ENCODE assay signal across 20 cellular contexts in genomic region chr17:42475121-42475520, GRCh38. TPM values are rescaled to one million over a fixed set of nuclear protein-coding genes. Genes with fewer than 3 reads are reported as not detected.
A peak's percentile ranks its signal among the peaks of the same experiment; 100 is the strongest.
DNase-seq lines count a peak whose midpoint lies in the region; ATAC-seq and TF ChIP-seq lines count a peak whose summit lies in the region.
"Had no signal": no experiment of that assay in that cellular context is flagged by ENCODE, and none has a peak within 500 bp of the region (broad histone marks: within the 10 kb centered on the region; RNA-seq: fewer than 3 reads in every experiment).

No MANE protein-coding gene starts in this region.

- H3K79me1 ChIP-seq in mesenchymal stem cell (replicated peaks; ENCODE audit: low read length, poor library complexity, severe bottlenecking) (peaks cover 4% of the 10 kb centered on the region), trophoblast cell (ENCODE audit: low read length) (no peaks in the 10 kb centered on the region)

- H2BK12ac ChIP-seq in mesenchymal stem cell (ENCODE audit: low read length in 2 of 2), result no peak overlapping the region
- H2BK12ac ChIP-seq in trophoblast cell (ENCODE audit: low read length), result no peak overlapping the region

- H3K14ac ChIP-seq in mesenchymal stem cell (ENCODE audit: low read length in 2 of 2) (no peak overlapping the region), trophoblast cell (ENCODE audit: low read length) (no peak overlapping the region)

- intact Hi-C loops in left ventricle myocardium inferior (cut with micrococcal nuclease), result no loop called here
- intact Hi-C loops in vagina (cut with DNase I), result no loop called here

- TF ChIP-seq POLR2A in vagina (IDR thresholded peaks at IDR 0.05), result no peak

- H2AK5ac ChIP-seq in mesenchymal stem cell (ENCODE audit: low read length, severe bottlenecking), result no peak overlapping the region
- H2AK5ac ChIP-seq in trophoblast cell (ENCODE audit: low read length), result no peak overlapping the region

- H2BK5ac ChIP-seq in mesenchymal stem cell (ENCODE audit: low read depth, low read length, poor library complexity, severe bottlenecking), result no peak overlapping the region
- no peak overlapping the region for H2BK5ac ChIP-seq in trophoblast cell (ENCODE audit: low read depth, low read length, poor library complexity)

- no peak overlapping the region for H3K4ac ChIP-seq in mesenchymal stem cell (ENCODE audit: low read depth in 1 of 2, low read length in 2 of 2)
- no peak overlapping the region for H3K4ac ChIP-seq in trophoblast cell (ENCODE audit: low read depth, low read length)

- H2BK15ac ChIP-seq in mesenchymal stem cell (ENCODE audit: low read depth, poor library complexity, severe bottlenecking), result no peak overlapping the region

- no peak overlapping the region for H3K9ac ChIP-seq in OCI-LY3 (ENCODE audit: low read length)
- peak overlapping the region; percentile 62 for H3K9ac ChIP-seq in mesenchymal stem cell (ENCODE audit: low read length)
- no peak overlapping the region for H3K9ac ChIP-seq in trophoblast cell (ENCODE audit: low read length)

- H3K4me3 ChIP-seq in left ventricle myocardium inferior, result no peak overlapping the region
- no peak overlapping the region for H3K4me3 ChIP-seq in right atrium auricular region
- H3K4me3 ChIP-seq in OCI-LY3 (ENCODE audit: low read length), result no peak overlapping the region
- no peak overlapping the region for H3K4me3 ChIP-seq in mesenchymal stem cell (ENCODE audit: insufficient read depth in 1 of 2, low read depth in 1 of 2, low read length in 2 of 2)
- H3K4me3 ChIP-seq in vagina, result no peak overlapping the region
- no peak overlapping the region for H3K4me3 ChIP-seq in trophoblast cell (ENCODE audit: low read depth, low read length)
- H3K4me3 ChIP-seq: lung, suprapubic skin had no signal

- H3K27me3 ChIP-seq in left ventricle myocardium inferior (ENCODE audit: low read depth) (no peaks in the 10 kb centered on the region), right atrium auricular region (no peaks in the 10 kb centered on the region), OCI-LY3 (ENCODE audit: low read depth, low read length) (no peaks in the 10 kb centered on the region), mesenchymal stem cell (ENCODE audit: control insufficient read depth in 1 of 2, insufficient read depth in 1 of 2, low read length in 2 of 2) (no peaks in the 10 kb centered on the region), vagina (no peaks in the 10 kb centered on the region), trophoblast cell (ENCODE audit: insufficient read depth, low read length) (no peaks in the 10 kb centered on the region)
- H3K27me3 ChIP-seq: suprapubic skin had no signal

- H3K27ac ChIP-seq in left ventricle myocardium inferior (replicated peaks), result peak overlapping the region; percentile 38
- H3K27ac ChIP-seq in right atrium auricular region, result no peak overlapping the region
- H3K27ac ChIP-seq in OCI-LY3 (ENCODE audit: low read length), result peak overlapping the region; percentile 6; the same call in 1 of the 2 replicates
- no peak overlapping the region for H3K27ac ChIP-seq in mesenchymal stem cell (ENCODE audit: low read length, poor library complexity, severe bottlenecking)
- H3K27ac ChIP-seq in vagina, result peak overlapping the region; percentile 42
- no peak overlapping the region for H3K27ac ChIP-seq in trophoblast cell (ENCODE audit: low read depth, low read length)
- H3K27ac ChIP-seq: suprapubic skin had no signal

- no peak overlapping the region for H3K23ac ChIP-seq in mesenchymal stem cell (ENCODE audit: low read length in 2 of 2)
- no peak overlapping the region for H3K23ac ChIP-seq in trophoblast cell (ENCODE audit: low read length)

- H4K8ac ChIP-seq in mesenchymal stem cell (ENCODE audit: low read length) (no peak overlapping the region), trophoblast cell (ENCODE audit: low read depth, low read length) (no peak overlapping the region)

- peaks cover 2% of the 10 kb centered on the region; the same call in 1 of the 2 replicates for H4K20me1 ChIP-seq in OCI-LY3 (ENCODE audit: insufficient read depth, low read length)

- no peak for TF ChIP-seq CTCF in left ventricle myocardium inferior (IDR thresholded peaks at IDR 0.05; ENCODE audit: borderline replicate concordance)
- no peak for TF ChIP-seq CTCF in right atrium auricular region (IDR thresholded peaks at IDR 0.05)
- TF ChIP-seq CTCF in OCI-LY3 (IDR thresholded peaks at IDR 0.05; ENCODE audit: low read depth, low read length), result no peak
- TF ChIP-seq CTCF in vagina (IDR thresholded peaks at IDR 0.05), result no peak

- H4K12ac ChIP-seq in trophoblast cell (ENCODE audit: low read depth, low read length), result no peak overlapping the region

- no peak overlapping the region for H2AFZ ChIP-seq in OCI-LY3 (ENCODE audit: low read depth, low read length)
- H2AFZ ChIP-seq in mesenchymal stem cell (ENCODE audit: low read depth, low read length), result no peak overlapping the region
- no peak overlapping the region for H2AFZ ChIP-seq in trophoblast cell (ENCODE audit: insufficient read depth, low read length, poor library complexity)

- WGBS in mesenchymal stem cell, result 100% methylated on average over 2 of the region's 3 CpGs
- no CpG with 5 or more reads among the region's 3 CpGs for WGBS in trophoblast cell (ENCODE audit: extremely low coverage, insufficient coverage, insufficient read length)

- H2BK120ac ChIP-seq in mesenchymal stem cell (ENCODE audit: low read depth, low read length) (no peak overlapping the region), trophoblast cell (ENCODE audit: insufficient read depth, low read length, poor library complexity) (no peak overlapping the region)

- DNase-seq in left ventricle myocardium inferior (no peak), right atrium auricular region (ENCODE audit: low spot score) (no peak), mesenchymal stem cell (no peak), vagina (ENCODE audit: extremely low spot score in 2 of 2) (no peak), trophoblast cell (no peak)
- DNase-seq: activated CD4-positive, alpha-beta memory T cell treated with anti-CD3 and anti-CD28 coated beads for 36 hours; amniotic stem cell; CD4-positive, CD25-positive, alpha-beta regulatory T cell; DMS153; immature natural killer cell; NCI-H187; NCI-H345; retina; stimulated activated CD4-positive, alpha-beta T cell treated with anti-CD3 and anti-CD28 coated beads, Interleukin-12 subunit alpha, Interleukin-12 subunit beta, amount 100 ng/mL, for 4 hours had no signal

- ATAC-seq in HG02763 (IDR thresholded peaks at IDR 0.05; ENCODE audit: unreplicated experiment) (no peak), HG03175 (IDR thresholded peaks at IDR 0.05; ENCODE audit: unreplicated experiment) (no peak)
- ATAC-seq: Right ventricle myocardium inferior had no signal

- no peak overlapping the region for H4K91ac ChIP-seq in mesenchymal stem cell (ENCODE audit: low read length)
- no peak overlapping the region for H4K91ac ChIP-seq in trophoblast cell (ENCODE audit: low read depth, low read length)

- no peak overlapping the region for H3K18ac ChIP-seq in mesenchymal stem cell (ENCODE audit: low read depth in 1 of 2, low read length in 2 of 2)
- H3K18ac ChIP-seq in trophoblast cell (ENCODE audit: low read length), result no peak overlapping the region

- no peaks in the 10 kb centered on the region for H3K9me3 ChIP-seq in left ventricle myocardium inferior (replicated peaks)
- H3K9me3 ChIP-seq in right atrium auricular region, result no peaks in the 10 kb centered on the region
- no peaks in the 10 kb centered on the region for H3K9me3 ChIP-seq in OCI-LY3 (ENCODE audit: insufficient read depth, low read length)
- no peaks in the 10 kb centered on the region for H3K9me3 ChIP-seq in mesenchymal stem cell (ENCODE audit: control insufficient read depth, low read length)
- no peaks in the 10 kb centered on the region for H3K9me3 ChIP-seq in vagina
- H3K9me3 ChIP-seq in trophoblast cell (ENCODE audit: insufficient read depth, low read depth, low read length), result no peaks in the 10 kb centered on the region
- H3K9me3 ChIP-seq: suprapubic skin had no signal

- H3K36me3 ChIP-seq in left ventricle myocardium inferior (peaks cover 95% of the 10 kb centered on the region), right atrium auricular region (peaks cover 77% of the 10 kb centered on the region), OCI-LY3 (replicated peaks; ENCODE audit: low read depth, low read length) (peaks cover 67% of the 10 kb centered on the region), mesenchymal stem cell (ENCODE audit: control insufficient read depth in 1 of 2, insufficient read depth in 2 of 2, low read depth in 1 of 2, low read length in 2 of 2) (peaks cover 24 to 73% of the 10 kb centered on the region in 2 experiments), vagina (peaks cover 0 to 41% of the 10 kb centered on the region in 2 donors), trophoblast cell (ENCODE audit: control insufficient read depth in 1 of 2, insufficient read depth in 2 of 2, low read length in 2 of 2) (peaks cover 27 to 28% of the 10 kb centered on the region in 2 experiments)

- H3K4me1 ChIP-seq in left ventricle myocardium inferior (peaks cover 17% of the 10 kb centered on the region), right atrium auricular region (no peaks in the 10 kb centered on the region), OCI-LY3 (ENCODE audit: low read length) (peaks cover 14% of the 10 kb centered on the region), mesenchymal stem cell (ENCODE audit: control insufficient read depth, insufficient read depth, low read depth, low read length) (peaks cover 2% of the 10 kb centered on the region), vagina (peaks cover 6% of the 10 kb centered on the region), trophoblast cell (ENCODE audit: control insufficient read depth in 1 of 2, insufficient read depth in 2 of 2, low read length in 2 of 2) (no peaks in the 10 kb centered on the region)

- H3K79me2 ChIP-seq in OCI-LY3 (ENCODE audit: low read length), result no peaks in the 10 kb centered on the region
- no peaks in the 10 kb centered on the region for H3K79me2 ChIP-seq in trophoblast cell (ENCODE audit: control insufficient read depth, insufficient read depth, low read length, poor library complexity)

- H3K4me2 ChIP-seq in OCI-LY3 (ENCODE audit: low read length), result peak overlapping the region; percentile 13; the same call in 1 of the 2 replicates
- H3K4me2 ChIP-seq in mesenchymal stem cell (ENCODE audit: low read length, poor library complexity, severe bottlenecking), result no peak overlapping the region
- no peak overlapping the region for H3K4me2 ChIP-seq in trophoblast cell (ENCODE audit: low read length)

RNA-seq across cellular contexts. Expression of gene ATP6V0A1, which starts 16.4 kb away (rescaled TPM):
- 25.6 TPM for total RNA-seq in left ventricle myocardium inferior
- total RNA-seq in right atrium auricular region, result 10 to 100 TPM; 38.9 to 67.5 TPM
- 39.0 TPM for polyA plus RNA-seq in mesenchymal stem cell (2013, experiment 1 of 2)
- 40.2 TPM for polyA plus RNA-seq in mesenchymal stem cell (2013, experiment 2 of 2)
- 72.4 TPM for total RNA-seq in vagina
- polyA plus RNA-seq in trophoblast cell (2013), result 62.3 and 70.2 TPM in 2 replicates

RNA-seq across cellular contexts. Expression of gene CAVIN1, which starts 52.1 kb away (rescaled TPM):
- 205 TPM for total RNA-seq in left ventricle myocardium inferior
- total RNA-seq in right atrium auricular region, result 100 to 1,000 TPM; 202 to 348 TPM
- 168 TPM for polyA plus RNA-seq in mesenchymal stem cell (2013, experiment 1 of 2)
- polyA plus RNA-seq in mesenchymal stem cell (2013, experiment 2 of 2), result 165 TPM
- total RNA-seq in vagina, result 268 TPM
- 41.6 and 44.0 TPM in 2 replicates for polyA plus RNA-seq in trophoblast cell (2013)
- polyA plus RNA-seq: immature natural killer cell had no signal

Comparison
In these comparisons a context has a peak if more than half of its experiments do, and no peak if none do; other contexts are left out.
1. H3K27ac ChIP-seq: peak in left ventricle myocardium inferior (single experiment), OCI-LY3 (single experiment) and vagina (single experiment); none in right atrium auricular region (0 of 2), mesenchymal stem cell (single experiment) and trophoblast cell (single experiment).